ENCODE assay signal across 25 cellular contexts in the genomic region with DNA sequence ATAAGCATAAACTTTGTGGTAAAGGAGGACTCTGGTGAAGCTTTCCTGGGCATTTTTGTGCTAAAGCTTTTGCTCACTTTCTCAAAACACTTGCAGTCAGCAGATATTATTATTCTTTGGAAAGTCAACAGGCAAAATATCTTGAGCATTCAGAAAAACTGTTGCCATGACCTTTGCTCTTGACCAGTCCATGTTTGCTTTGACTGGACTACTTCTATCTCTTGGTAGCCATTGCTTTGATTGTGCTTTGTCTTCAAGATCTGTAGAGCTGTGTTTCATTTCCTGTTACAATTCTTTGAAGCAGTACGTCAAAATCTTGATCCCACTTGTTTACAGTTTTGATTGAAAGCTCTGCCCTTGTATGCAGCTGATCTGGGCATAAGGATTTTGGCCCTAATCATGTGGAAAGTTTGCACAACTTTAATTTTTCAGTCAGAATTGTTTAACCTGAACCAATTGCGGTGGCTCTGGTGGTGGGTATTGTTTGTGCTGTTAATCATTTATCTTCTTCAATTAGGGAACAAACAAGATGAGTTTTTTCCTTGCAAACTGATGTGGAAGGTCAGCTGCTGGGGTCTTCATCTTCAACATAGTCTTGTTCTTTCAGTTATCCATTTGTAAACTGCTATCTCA.
"Had no signal": no experiment of that assay in that cellular context is flagged by ENCODE, and none has a peak within 500 bp of the region (broad histone marks: within the 10 kb centered on the region; RNA-seq: fewer than 3 reads in every experiment).

No MANE protein-coding gene starts in this region.

- H3K79me2 ChIP-seq: hepatocyte, parathyroid adenoma had no signal

- H3K4me1 ChIP-seq: left ventricle myocardium inferior, neural progenitor cell, parathyroid adenoma, psoas muscle, sigmoid colon, spleen, tibial nerve, upper lobe of left lung had no signal

- H3K4me2 ChIP-seq: hepatocyte, neural progenitor cell had no signal

- H3K27me3 ChIP-seq: hepatocyte, neural progenitor cell, neutrophil, sigmoid colon, spleen, tibial nerve, upper lobe of left lung had no signal

- H3K9ac ChIP-seq: neural progenitor cell, parathyroid adenoma had no signal

- H3K36me3 ChIP-seq: neutrophil, sigmoid colon, upper lobe of left lung had no signal

- ATAC-seq: natural killer cell; psoas muscle; right cardiac atrium; stimulated activated memory B cell treated with anti-CD40 and anti-IgM and Interleukin-4, amounts not matched to agents 10 μg/mL and 1 μg/mL and 100 μg/mL, for 72 hours; stimulated activated naive CD8-positive, alpha-beta T cell treated with anti-CD3 and anti-CD28 coated beads, Interleukin-15, amount 100 ng/mL, for 72 hours had no signal

- H3K4me3 ChIP-seq: hepatocyte, left ventricle myocardium inferior, lung, neural progenitor cell, psoas muscle, sigmoid colon, spleen, tibial nerve, upper lobe of left lung had no signal

- DNase-seq: islet precursor cell; left ventricle myocardium inferior; mesendoderm; naive B cell; natural killer cell; nephron progenitor cell; occipital lobe; psoas muscle; retina; right cardiac atrium; sigmoid colon; small intestine; spleen; stimulated activated CD4-positive, alpha-beta T cell treated with anti-CD3 and anti-CD28 coated beads, Interleukin-4, amount 100 ng/mL, for 24 hours; stimulated activated naive CD4-positive, alpha-beta T cell treated with Interleukin-2 at 50 U/mL for 16 hours; stimulated activated naive CD8-positive, alpha-beta T cell treated with anti-CD3 and anti-CD28 coated beads, Interleukin-15, amount 100 ng/mL, for 72 hours; substantia nigra; upper lobe of left lung had no signal

- H2AFZ ChIP-seq: hepatocyte, neural progenitor cell, parathyroid adenoma had no signal

- H3K27ac ChIP-seq: hepatocyte, left ventricle myocardium inferior, neural progenitor cell, neutrophil, parathyroid adenoma, psoas muscle, sigmoid colon, spleen, tibial nerve, upper lobe of left lung had no signal
